9 cellular contexts compared by ENCODE assay signal in the genomic region with DNA sequence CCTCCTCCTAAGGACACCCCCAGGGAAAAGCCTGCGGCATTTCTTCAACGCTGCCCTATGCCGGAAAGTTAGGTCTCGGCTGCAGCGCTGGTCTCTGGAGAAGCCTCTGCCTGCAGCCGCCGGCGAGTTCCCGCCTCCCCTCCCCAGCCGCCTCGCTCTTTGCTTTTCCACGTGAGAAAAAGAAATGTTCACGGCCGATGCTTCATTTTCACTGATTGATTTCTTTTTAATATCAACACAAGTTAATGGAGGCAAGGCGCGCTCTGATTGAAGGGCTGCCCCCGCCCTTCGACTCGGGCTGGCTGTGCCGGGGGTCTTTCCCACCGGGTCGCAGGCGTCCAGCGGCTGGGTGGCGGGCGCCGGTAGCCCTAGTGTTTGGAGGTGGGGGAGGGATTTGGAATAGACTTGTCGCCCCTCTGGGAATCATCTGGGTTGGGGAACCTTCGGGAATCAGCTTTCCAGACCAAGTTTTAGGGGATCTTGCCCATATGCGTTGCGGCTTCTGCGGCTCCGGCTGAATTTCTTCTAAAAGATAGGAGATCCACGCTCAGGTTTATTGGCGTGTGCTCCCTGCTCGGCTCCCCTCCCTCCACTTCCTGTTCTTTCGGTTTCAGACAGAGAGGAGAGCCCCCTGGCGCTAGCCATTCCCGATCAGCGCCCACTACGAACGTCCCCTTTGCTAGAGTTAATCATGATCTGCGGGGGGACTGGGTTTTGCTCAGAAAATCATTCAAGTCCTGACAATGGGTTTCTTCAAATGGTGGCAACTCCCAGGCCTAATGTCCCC.
DNase-seq lines count a peak whose midpoint lies in the region; ATAC-seq lines count a peak whose summit lies in the region.
"Had no signal": no experiment of that assay in that cellular context is flagged by ENCODE, and none has a peak within 500 bp of the region (broad histone marks: within the 10 kb centered on the region; RNA-seq: fewer than 3 reads in every experiment).

No MANE protein-coding gene starts in this region.

- ATAC-seq in GM19035 (IDR thresholded peaks at IDR 0.05; ENCODE audit: unreplicated experiment), result no peak

- H3K27me3 ChIP-seq in adipocyte (replicated peaks; ENCODE audit: control insufficient read depth, insufficient read depth, low read length), result no peaks in the 10 kb centered on the region
- H3K27me3 ChIP-seq in stomach smooth muscle (ENCODE audit: control insufficient read depth in 1 of 2, insufficient read depth in 2 of 2, low read length in 2 of 2), result no peaks in the 10 kb centered on the region

- H3K9ac ChIP-seq in adipocyte (ENCODE audit: low read length), result peak overlapping the region; percentile 90
- peak overlapping the region; percentile 90 to 93 for H3K9ac ChIP-seq in stomach smooth muscle (ENCODE audit: low read length in 2 of 2)

- H3K4me1 ChIP-seq in adipocyte (ENCODE audit: control insufficient read depth, insufficient read depth, low read length) (peaks cover 22% of the 10 kb centered on the region), stomach smooth muscle (ENCODE audit: control insufficient read depth, insufficient read depth, low read length) (peaks cover 43% of the 10 kb centered on the region)

- peak overlapping the region; percentile 85 for H3K27ac ChIP-seq in stomach smooth muscle (ENCODE audit: low read length)
- H3K27ac ChIP-seq: HL-60 had no signal

- peak overlapping the region; percentile 82 for H3K4me3 ChIP-seq in adipocyte (ENCODE audit: low read length)
- H3K4me3 ChIP-seq in stomach smooth muscle (ENCODE audit: low read length in 2 of 2), result peak overlapping the region; percentile 74 to 97

- no peaks in the 10 kb centered on the region for H3K9me3 ChIP-seq in adipocyte (ENCODE audit: control insufficient read depth, low read length)
- no peaks in the 10 kb centered on the region for H3K9me3 ChIP-seq in stomach smooth muscle (ENCODE audit: control insufficient read depth in 2 of 2, low read length in 2 of 2)

- DNase-seq in NCI-H1417 (lab: John Stamatoyannopoulos, UW), result peak in 2 of 3 experiments; percentile 75 to 82
- DNase-seq in NCI-H1417 treated with DMSO at 0.1 percent for 48 hours (lab: John Stamatoyannopoulos, UW), result no peak
- DNase-seq in adipocyte (ENCODE audit: low read depth), result peak; percentile 50
- peak; percentile 34 for DNase-seq in iPS-NIHi7 (ENCODE audit: extremely low spot score)
- no peak for DNase-seq in activated CD8-positive, alpha-beta memory T cell treated with anti-CD3 and anti-CD28 coated beads, Interleukin-2, amount 50 U/mL, for 4 hours
- DNase-seq in COLO668 (lab: John Stamatoyannopoulos, UW; ENCODE audit: unreplicated experiment), result no peak

- H3K36me3 ChIP-seq in adipocyte (ENCODE audit: control insufficient read depth, insufficient read depth, low read length, severe bottlenecking) (no peaks in the 10 kb centered on the region), stomach smooth muscle (ENCODE audit: control insufficient read depth in 2 of 2, insufficient read depth in 2 of 2, low read length in 2 of 2) (peaks cover 5 to 9% of the 10 kb centered on the region in 2 donors)

Comparison
In these comparisons a context has a peak if more than half of its experiments do, and no peak if none do; other contexts are left out.
1. DNase-seq: peak in NCI-H1417 (2 of 3), adipocyte (single experiment) and iPS-NIHi7 (single experiment); none in NCI-H1417 treated with DMSO at 0.1 percent for 48 hours (single experiment), activated CD8-positive, alpha-beta memory T cell treated with anti-CD3 and anti-CD28 coated beads, Interleukin-2, amount 50 U/mL, for 4 hours (single experiment) and COLO668 (single experiment).